Comparison of ENCODE assay signal across 22 cellular contexts in the genomic region with DNA sequence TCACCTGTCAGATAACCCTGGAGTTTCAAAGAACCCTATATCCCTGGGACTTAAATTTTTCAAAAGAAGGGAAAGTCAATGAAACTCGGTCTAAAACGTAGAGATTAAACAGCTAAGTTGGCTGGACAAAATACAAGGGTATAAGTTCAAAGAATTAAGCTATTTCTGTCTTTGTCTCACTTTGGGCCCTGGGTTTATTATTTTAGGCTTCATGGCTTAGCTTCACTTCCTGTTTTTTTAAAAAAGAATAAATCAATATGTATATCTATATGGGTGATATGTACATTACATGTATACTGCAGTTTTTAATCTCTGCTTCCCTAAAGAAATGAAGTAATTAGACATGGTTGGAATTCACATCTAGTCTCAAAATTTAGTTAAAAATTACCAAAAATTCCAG.
"Had no signal": no experiment of that assay in that cellular context is flagged by ENCODE, and none has a peak within 500 bp of the region (broad histone marks: within the 10 kb centered on the region; RNA-seq: fewer than 3 reads in every experiment).

No MANE protein-coding gene starts in this region.

- H3K4me2 ChIP-seq: hepatocyte, neural progenitor cell had no signal

- H2AFZ ChIP-seq: hepatocyte, neural progenitor cell had no signal

- H3K27ac ChIP-seq: foreskin keratinocyte, hepatocyte, left ventricle myocardium inferior, lower lobe of right lung, neural progenitor cell, ovary, right atrium auricular region, sigmoid colon, skin epidermis had no signal

- H3K4me1 ChIP-seq: foreskin keratinocyte, left ventricle myocardium inferior, lower lobe of right lung, right atrium auricular region, sigmoid colon had no signal

- H3K4me3 ChIP-seq: hepatocyte, left ventricle myocardium inferior, lower lobe of right lung, neural progenitor cell, ovary, right atrium auricular region, sigmoid colon, skin epidermis had no signal

- H3K79me2 ChIP-seq: hepatocyte had no signal

- H3K9me3 ChIP-seq: left ventricle myocardium inferior, lower lobe of right lung, ovary, right atrium auricular region, sigmoid colon had no signal

- H3K36me3 ChIP-seq: left ventricle myocardium inferior, lower lobe of right lung, neural progenitor cell, ovary, right atrium auricular region, sigmoid colon had no signal

- DNase-seq: effector CD4-positive, alpha-beta T cell; endodermal cell; erythroblast; foreskin keratinocyte; head of caudate nucleus; kidney; left cardiac atrium; left ventricle myocardium inferior; lower lobe of right lung; midbrain; nucleus accumbens; ovary; sigmoid colon; stimulated activated CD4-positive, alpha-beta T cell treated with anti-CD3 and anti-CD28 coated beads, Interleukin-2, amount 100 ng/mL, for 24 hours; stimulated activated naive CD4-positive, alpha-beta T cell; trophoblast cell had no signal

- H3K27me3 ChIP-seq: foreskin keratinocyte, hepatocyte, neural progenitor cell, ovary, right atrium auricular region, sigmoid colon had no signal

- ATAC-seq: foreskin keratinocyte; left cardiac atrium; lower lobe of right lung; natural killer cell treated with Interleukin-12 subunit alpha and Interleukin-12 subunit beta and Interleukin-15 and Interleukin-18, amount 100 ng/mL, for 72 hours had no signal

- H3K9ac ChIP-seq: neural progenitor cell had no signal

- FAIRE-seq: endothelial cell of umbilical vein, kidney had no signal
